25 cellular contexts compared by ENCODE assay signal in the genomic region with DNA sequence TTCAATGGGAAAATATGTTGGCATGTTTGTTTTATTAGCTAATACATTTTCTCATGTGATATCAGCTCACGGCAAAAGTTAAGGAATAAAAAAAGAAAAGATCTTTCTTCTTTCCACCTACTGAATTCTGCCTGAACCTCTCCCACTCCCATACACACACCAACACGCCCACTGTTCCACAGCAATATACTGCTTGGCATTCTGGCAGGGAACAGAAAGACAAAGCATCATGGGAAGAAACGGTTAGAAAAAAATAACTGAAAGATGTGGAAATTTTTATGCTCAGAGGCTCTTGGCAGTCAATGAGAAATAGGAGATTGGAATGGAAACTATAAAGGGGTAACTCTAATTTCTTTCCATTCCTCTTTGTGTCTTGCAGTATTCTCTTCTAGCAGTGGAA.
"Had no signal": no experiment of that assay in that cellular context is flagged by ENCODE, and none has a peak within 500 bp of the region (broad histone marks: within the 10 kb centered on the region; RNA-seq: fewer than 3 reads in every experiment).

No MANE protein-coding gene starts in this region.

- H3K9me3 ChIP-seq: breast epithelium, left lung, right lobe of liver, suprapubic skin, tibial nerve had no signal

- H3K27ac ChIP-seq: breast epithelium, left lung, right lobe of liver, suprapubic skin had no signal

- H3K36me3 ChIP-seq: breast epithelium, left lung, right lobe of liver, suprapubic skin, tibial nerve had no signal

- H3K4me1 ChIP-seq: breast epithelium, left lung, right lobe of liver, suprapubic skin, tibial nerve had no signal

- H3K27me3 ChIP-seq: breast epithelium, left lung, right lobe of liver, suprapubic skin, tibial nerve had no signal

- ATAC-seq: left lung; mucosa of descending colon; natural killer cell treated with Interleukin-12 subunit alpha and Interleukin-12 subunit beta and Interleukin-15 and Interleukin-18, amount 100 ng/mL, for 72 hours; right lobe of liver; stimulated activated memory B cell treated with anti-CD40 and anti-IgM and Interleukin-4, amounts not matched to agents 10 μg/mL and 1 μg/mL and 100 μg/mL, for 72 hours; stimulated activated naive CD8-positive, alpha-beta T cell treated with anti-CD3 and anti-CD28 coated beads, Interleukin-15, amount 100 ng/mL, for 72 hours; T-helper 17 cell had no signal

- H3K4me3 ChIP-seq: breast epithelium, left lung, lung, mucosa of descending colon, right lobe of liver, suprapubic skin, tibial nerve had no signal

- DNase-seq: activated CD4-positive, alpha-beta memory T cell treated with anti-CD3 and anti-CD28 coated beads for 36 hours; activated CD4-positive, alpha-beta T cell treated with anti-CD3 and anti-CD28 coated beads, Interleukin-2, amount 10 ng/mL, durations not matched to agents 24 days and 14 days; activated CD4-positive, CD25-positive, alpha-beta regulatory T cell treated with anti-CD3 and anti-CD28 coated beads, Interleukin-2, amount 50 U/mL, for 72 hours; activated CD8-positive, alpha-beta memory T cell treated with anti-CD3 and anti-CD28 coated beads, Interleukin-2, amount 50 U/mL, for 4 hours; activated gamma-delta T cell; activated naive CD4-positive, alpha-beta T cell treated with anti-CD3 and anti-CD28 coated beads, Interleukin-2, amount 10 ng/mL, durations not matched to agents 7 days and 5 days; activated T-cell treated with anti-CD3 and anti-CD28 coated beads, Interleukin-2, amount 50 U/mL, for 1 hour; effector memory CD4-positive, alpha-beta T cell; foreskin melanocyte; left lung; mesendoderm; mucosa of descending colon; right lobe of liver; stimulated activated CD4-positive, alpha-beta T cell treated with anti-CD3 and anti-CD28 coated beads, Interleukin-12 subunit alpha, Interleukin-12 subunit beta, amount 100 ng/mL, for 4 hours; stimulated activated CD4-positive, alpha-beta T cell treated with anti-CD3 and anti-CD28 coated beads, Interleukin-4, amount 100 ng/mL, for 24 hours; stimulated activated naive CD8-positive, alpha-beta T cell treated with anti-CD3 and anti-CD28 coated beads, Interleukin-15, amount 100 ng/mL, for 72 hours; SW 1271; T-helper 17 cell; T1000 had no signal
